Comparison of ENCODE assay signal across 16 cellular contexts in the genomic region with DNA sequence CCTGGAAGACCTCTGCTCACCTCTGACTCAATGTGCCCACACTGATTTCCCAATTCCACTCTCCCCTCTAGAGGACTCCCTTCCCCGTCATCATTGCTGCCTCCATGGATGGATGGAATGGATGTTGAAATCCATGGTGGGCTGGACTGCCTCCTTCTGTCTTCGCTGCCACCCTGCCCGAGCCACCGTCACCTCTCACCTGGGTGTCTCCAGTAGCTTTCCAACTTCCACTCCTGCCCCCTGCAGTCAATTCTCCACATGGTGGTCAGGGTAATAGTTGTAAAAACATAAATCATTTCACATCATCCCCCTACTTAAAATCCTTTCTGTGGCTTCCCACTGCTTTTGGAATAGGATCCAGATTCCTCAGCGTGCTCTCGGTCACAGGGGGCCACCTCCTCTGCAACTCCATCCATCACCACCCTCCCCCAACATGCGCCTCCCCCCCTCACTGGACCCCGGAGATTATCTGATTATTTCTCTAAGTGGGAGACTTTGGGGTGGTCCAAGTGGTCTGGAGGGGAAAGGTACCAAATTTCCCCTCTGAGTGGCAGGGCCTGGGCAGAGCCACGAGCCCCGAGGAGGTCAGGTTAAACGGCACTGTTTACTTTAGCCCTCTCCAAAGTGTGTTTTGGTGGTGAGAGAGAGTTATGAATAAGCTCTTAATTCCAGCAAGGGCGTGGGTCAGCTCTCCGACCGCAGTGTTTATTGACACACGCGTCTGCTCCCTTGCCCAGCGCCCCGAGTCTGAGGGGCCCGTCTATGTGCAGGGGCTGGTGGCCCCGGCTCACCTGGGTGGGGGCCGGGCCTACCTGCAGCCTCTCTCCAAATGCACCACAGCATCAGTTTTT.
DNase-seq lines count a peak whose midpoint lies in the region; ATAC-seq and TF ChIP-seq lines count a peak whose summit lies in the region.
"Had no signal": no experiment of that assay in that cellular context is flagged by ENCODE, and none has a peak within 500 bp of the region (broad histone marks: within the 10 kb centered on the region; RNA-seq: fewer than 3 reads in every experiment).

No MANE protein-coding gene starts in this region.

- ATAC-seq in left lobe of liver (peak; percentile 31), HG02973 (IDR thresholded peaks at IDR 0.05; ENCODE audit: unreplicated experiment) (no peak)
- no peak for ATAC-seq in CD4-positive, alpha-beta T cell (ENCODE audit: poor library complexity)
- ATAC-seq: K562 had no signal

- peaks cover 25% of the 10 kb centered on the region for H3K4me1 Mint-ChIP-seq in HFFc6 (ENCODE audit: low read depth)
- H3K4me1 Mint-ChIP-seq in type B pancreatic cell (ENCODE audit: unreplicated experiment) = peaks cover 47% of the 10 kb centered on the region
- H3K4me1 Mint-ChIP-seq in CD4-positive, alpha-beta T cell (ENCODE audit: low read depth) = no peaks in the 10 kb centered on the region

- H3K4me3 ChIP-seq in astrocyte of the cerebellum (ENCODE audit: low read depth, low read length) = no peak overlapping the region
- H3K4me3 ChIP-seq: K562, tibial nerve had no signal

- in situ Hi-C loops in astrocyte of the cerebellum (cut with HindIII; ENCODE audit: low sequenced_read_pairs) = no loop called here

- H3K27me3 Mint-ChIP-seq in HFFc6 (ENCODE audit: insufficient read depth) (peaks cover under 1% of the 10 kb centered on the region), type B pancreatic cell (no peaks in the 10 kb centered on the region)
- peaks cover 7% of the 10 kb centered on the region for H3K27me3 Mint-ChIP-seq in CD4-positive, alpha-beta T cell

- POLR2A ChIA-PET in CD4-positive, alpha-beta T cell (lab: Charles Lee) = no interaction called here

- DNase-seq in HFFc6 (peak; percentile 9), astrocyte of the cerebellum (ENCODE audit: low read depth) (peak; percentile 53), left lobe of liver (ENCODE audit: low spot score) (peak; percentile 58), type B pancreatic cell (ENCODE audit: extremely low spot score, unreplicated experiment) (no peak), NCI-H1092 (lab: John Stamatoyannopoulos, UW) (no peak)
- DNase-seq in CD4-positive, alpha-beta T cell = no peak
- DNase-seq: activated CD4-positive, alpha-beta T cell treated with anti-CD3 and anti-CD28 coated beads, Interleukin-2, amount 50 U/mL, for 1 hour; activated gamma-delta T cell; C1 segment of cervical spinal cord; DND-41; NCI-H1436; NCI-H524 treated with DMSO at 0.1 percent for 48 hours; T-helper 9 cell had no signal

- no peaks in the 10 kb centered on the region for H3K9me3 ChIP-seq in CD4-positive, alpha-beta T cell (ENCODE audit: control insufficient read depth, low read length)

- H3K9me3 Mint-ChIP-seq in HFFc6 = peaks cover 8% of the 10 kb centered on the region
- H3K9me3 Mint-ChIP-seq in type B pancreatic cell = peaks cover 15% of the 10 kb centered on the region
- peaks cover 8% of the 10 kb centered on the region for H3K9me3 Mint-ChIP-seq in CD4-positive, alpha-beta T cell

- TF ChIP-seq CTCF in HFFc6 (IDR thresholded peaks at IDR 0.05) (peak; percentile 24; the same call in 1 of the 2 replicates), astrocyte of the cerebellum (IDR thresholded peaks at IDR 0.05; ENCODE audit: low read depth, low read length, missing control alignments) (peak; percentile 19), type B pancreatic cell (conservative IDR thresholded peaks at IDR 0.05) (no peak)
- no peak for TF ChIP-seq CTCF in CD4-positive, alpha-beta T cell (IDR thresholded peaks at IDR 0.05)

- H3K27ac ChIP-seq in CD4-positive, alpha-beta T cell (ENCODE audit: low read depth, low read length) = no peak overlapping the region
- H3K27ac ChIP-seq: tibial nerve had no signal

- H3K36me3 Mint-ChIP-seq in HFFc6 (ENCODE audit: low read depth) (peaks cover 21% of the 10 kb centered on the region), type B pancreatic cell (peaks cover 11% of the 10 kb centered on the region)
- H3K36me3 Mint-ChIP-seq in CD4-positive, alpha-beta T cell (ENCODE audit: low read depth) = no peaks in the 10 kb centered on the region

- H3K4me3 Mint-ChIP-seq in HFFc6 (no peak overlapping the region), type B pancreatic cell (peak overlapping the region; percentile 14)
- no peak overlapping the region for H3K4me3 Mint-ChIP-seq in CD4-positive, alpha-beta T cell

- CTCF ChIA-PET in CD4-positive, alpha-beta T cell (lab: Charles Lee) = no interaction called here

- intact Hi-C loops in CD4-positive, alpha-beta T cell (cut with DNase I, micrococcal nuclease) = no loop called here

- no peak overlapping the region for H3K27ac Mint-ChIP-seq in HFFc6
- no peak overlapping the region for H3K27ac Mint-ChIP-seq in type B pancreatic cell
- H3K27ac Mint-ChIP-seq in CD4-positive, alpha-beta T cell = no peak overlapping the region

- no peaks in the 10 kb centered on the region for H3K27me3 ChIP-seq in CD4-positive, alpha-beta T cell (ENCODE audit: control insufficient read depth, insufficient read depth, low read length)
- H3K27me3 ChIP-seq: tibial nerve had no signal

Comparison
In these comparisons a context has a peak if more than half of its experiments do, and no peak if none do; other contexts are left out.
1. DNase-seq: peak in HFFc6 (single experiment), astrocyte of the cerebellum (single experiment) and left lobe of liver (single experiment); none in type B pancreatic cell (single experiment), NCI-H1092 (single experiment) and CD4-positive, alpha-beta T cell (0 of 10).
2. CTCF ChIP-seq: peak in HFFc6 (single experiment) and astrocyte of the cerebellum (single experiment); none in type B pancreatic cell (single experiment) and CD4-positive, alpha-beta T cell (single experiment).